ENCODE assay signal across 14 cellular contexts in genomic region chr2:46460241-46460921, GRCh38. TPM values are rescaled to one million over a fixed set of nuclear protein-coding genes. Genes with fewer than 3 reads are reported as not detected.
A peak's percentile ranks its signal among the peaks of the same experiment; 100 is the strongest.
DNase-seq lines count a peak whose midpoint lies in the region; ATAC-seq and TF ChIP-seq lines count a peak whose summit lies in the region.
"Had no signal": no experiment of that assay in that cellular context is flagged by ENCODE, and none has a peak within 500 bp of the region (broad histone marks: within the 10 kb centered on the region; RNA-seq: fewer than 3 reads in every experiment).

No MANE protein-coding gene starts in this region.

- intact Hi-C loops in IMR-90 (cut with micrococcal nuclease), result loop anchor here (2.0 kb wide), 2 partner anchors 72 to 96 kb away; no protein-coding TSS in a partner anchor

- H3K36me3 Mint-ChIP-seq in endothelial cell (ENCODE audit: low read depth, unreplicated experiment), result no peaks in the 10 kb centered on the region
- H3K36me3 Mint-ChIP-seq: CD4-positive, CD25-positive, alpha-beta regulatory T cell had no signal

- H2AK9ac ChIP-seq in IMR-90 (replicated peaks; ENCODE audit: low read depth, low read length, poor library complexity), result peak overlapping the region; percentile 71

- dilution Hi-C loops in IMR-90 (cut with HindIII; ENCODE audit: low sequenced_read_pairs, unreplicated experiment), result no loop called here

- peaks cover 12% of the 10 kb centered on the region for H3K4me1 Mint-ChIP-seq in endothelial cell (ENCODE audit: unreplicated experiment)

- 0 out of 2 replicates have a peak, but pooled peaks cover 5% of the 10 kb centered on the region for H3K9me1 ChIP-seq in IMR-90 (ENCODE audit: insufficient read depth, low read length)

- peak overlapping the region; percentile 87 for H2BK120ac ChIP-seq in IMR-90 (ENCODE audit: low read depth, low read length)

- peak overlapping the region; percentile 48 for H4K5ac ChIP-seq in IMR-90 (ENCODE audit: low read depth, low read length)

- H3K27me3 Mint-ChIP-seq in endothelial cell (ENCODE audit: unreplicated experiment), result peaks cover 2% of the 10 kb centered on the region
- H3K27me3 Mint-ChIP-seq: CD4-positive, CD25-positive, alpha-beta regulatory T cell had no signal

- H3K23ac ChIP-seq in IMR-90 (ENCODE audit: low read depth, low read length), result peak overlapping the region; percentile 40; the same call in 1 of the 2 replicates

- H4K20me1 ChIP-seq in IMR-90 (ENCODE audit: insufficient read depth, low read length), result no peaks in the 10 kb centered on the region

- 0 out of 4 replicates have a peak, but pooled peaks cover 0 to 5% of the 10 kb centered on the region in 2 experiments for H3K79me1 ChIP-seq in IMR-90 (ENCODE audit: low read depth in 1 of 2, low read length in 2 of 2)

- H2BK15ac ChIP-seq in IMR-90 (ENCODE audit: low read depth, low read length), result peak overlapping the region; percentile 75; the same call in 2 of the 3 replicates

- TF ChIP-seq CTCF in IMR-90 (conservative IDR thresholded peaks at IDR 0.05; ENCODE audit: low read depth, low read length), result no peak
- no peak for TF ChIP-seq CTCF in retinal pigment epithelial cell (conservative IDR thresholded peaks at IDR 0.05; ENCODE audit: low read depth, low read length)
- TF ChIP-seq CTCF in endothelial cell (IDR thresholded peaks at IDR 0.05; ENCODE audit: unreplicated experiment), result no peak
- TF ChIP-seq CTCF in GM13976 (IDR thresholded peaks at IDR 0.05; ENCODE audit: borderline replicate concordance, control extremely low read depth, extremely low read depth, insufficient read depth, missing control alignments), result no peak

- no peaks in the 10 kb centered on the region for H3K36me3 ChIP-seq in IMR-90 (ENCODE audit: control insufficient read depth, insufficient read depth, low read length)

- H2BK20ac ChIP-seq in IMR-90 (ENCODE audit: low read depth, low read length), result peak overlapping the region; percentile 92

- no peak overlapping the region for H3K4me3 Mint-ChIP-seq in endothelial cell (ENCODE audit: unreplicated experiment)
- H3K4me3 Mint-ChIP-seq: CD4-positive, CD25-positive, alpha-beta regulatory T cell; dendritic cell treated with granulocyte-macrophage colony-stimulating factor and Interleukin-4, amounts not matched to agents 40 ng/mL and 50 ng/mL, for 4 days had no signal

- H3K9ac ChIP-seq in IMR-90 (ENCODE audit: low read depth, low read length), result no peak overlapping the region

- H3K9me3 Mint-ChIP-seq in endothelial cell (ENCODE audit: unreplicated experiment), result no peaks in the 10 kb centered on the region
- H3K9me3 Mint-ChIP-seq: dendritic cell treated with granulocyte-macrophage colony-stimulating factor and Interleukin-4, amounts not matched to agents 40 ng/mL and 50 ng/mL, for 4 days had no signal

- peaks cover 15% of the 10 kb centered on the region for H3K4me1 ChIP-seq in IMR-90 (ENCODE audit: control insufficient read depth, insufficient read depth, low read length)

- peak overlapping the region; percentile 97 for H2AK5ac ChIP-seq in IMR-90 (ENCODE audit: low read depth, low read length)

- no peak overlapping the region for H3K27ac Mint-ChIP-seq in endothelial cell (ENCODE audit: unreplicated experiment)

- H4K8ac ChIP-seq in IMR-90 (ENCODE audit: low read depth in 2 of 2, low read length in 2 of 2), result peak overlapping the region in 1 of 2 experiments; percentile 59; a peak in 2 of 4 replicates

- H3K56ac ChIP-seq in IMR-90 (ENCODE audit: extremely low read depth, insufficient read depth, low read length), result no peak overlapping the region

- peak overlapping the region; percentile 78 for H3K4ac ChIP-seq in IMR-90 (ENCODE audit: low read depth, low read length)

- no peak for TF ChIP-seq POLR2A in IMR-90 (IDR thresholded peaks at IDR 0.05; ENCODE audit: low read depth, low read length)

- POLR2A ChIA-PET in IMR-90 (lab: Charles Lee; ENCODE audit: unreplicated experiment), result no interaction called here

- peak overlapping the region; percentile 2; the same call in 1 of the 2 replicates for H3K27ac ChIP-seq in IMR-90 (ENCODE audit: insufficient read depth, low read length)

- no TSS peak for BruUV-seq in IMR-90 (replicated peaks; lab: Mats Ljungman, UMichigan)

- no peak overlapping the region for H2BK5ac ChIP-seq in IMR-90 (ENCODE audit: low read depth, low read length, poor library complexity, severe bottlenecking)

- no peak overlapping the region for H3K4me3 ChIP-seq in IMR-90 (ENCODE audit: insufficient read depth, low read depth, low read length)
- H3K4me3 ChIP-seq in retinal pigment epithelial cell (ENCODE audit: low read length), result no peak overlapping the region

- in situ Hi-C loops in IMR-90 (cut with MboI; ENCODE audit: low sequenced_read_pairs), result no loop called here
- in situ Hi-C loops in GM13976 (cut with MboI; ENCODE audit: low sequenced_read_pairs, unreplicated experiment), result no loop called here

- peak overlapping the region; percentile 68 for H4K91ac ChIP-seq in IMR-90 (ENCODE audit: insufficient read depth, low read depth, low read length)

- no peak for TF ChIP-seq RAD21 in IMR-90 (IDR thresholded peaks at IDR 0.05; ENCODE audit: low read length)

- WGBS in IMR-90 (ENCODE audit: extremely low coverage in 2 of 2, insufficient read length in 1 of 2), 2 experiments, result 53% methylated on average over 11 of the region's 16 CpGs; no CpG with 5 or more reads in 1 of the 2 experiments

- H3K4me2 ChIP-seq in IMR-90 (ENCODE audit: low read depth, low read length), result no peak overlapping the region

- ATAC-seq in IMR-90 (ENCODE audit: low read depth) (no peak), HG02759 (IDR thresholded peaks at IDR 0.05; ENCODE audit: unreplicated experiment) (no peak), GM19463 (IDR thresholded peaks at IDR 0.05; ENCODE audit: unreplicated experiment) (no peak)

- H3K14ac ChIP-seq in IMR-90 (replicated peaks; ENCODE audit: low read depth, low read length), result peak overlapping the region; percentile 71

- CTCF ChIA-PET in IMR-90 (lab: Yijun Ruan, JAX), result interaction anchor here (0.7 to 1.1 kb wide), 2 partner anchors 97 to 291 kb away, joined by 3 read pairs; no protein-coding TSS in a partner anchor

- H3K18ac ChIP-seq in IMR-90 (ENCODE audit: low read depth, low read length), result peak overlapping the region; percentile 49

- DNase-seq in IMR-90, result no peak
- peak; percentile 46 for DNase-seq in cerebellum (ENCODE audit: low spot score)
- peak; percentile 74 for DNase-seq in left kidney (ENCODE audit: low read depth, low spot score)
- DNase-seq in retinal pigment epithelial cell (ENCODE audit: low read depth), result peak; percentile 42
- no peak for DNase-seq in endothelial cell (ENCODE audit: low spot score)
- no peak for DNase-seq in GM13976 (ENCODE audit: low spot score)
- DNase-seq: activated CD4-positive, alpha-beta T cell treated with anti-CD3 and anti-CD28 coated beads, Interleukin-2, amount 50 U/mL, for 48 hours; activated gamma-delta T cell; CD4-positive, CD25-positive, alpha-beta regulatory T cell; glutamatergic neuron; NCI-H1417 treated with DMSO at 0.1 percent for 48 hours had no signal

- H3K9me3 ChIP-seq in IMR-90 (ENCODE audit: control insufficient read depth, insufficient read depth, low read length), result no peaks in the 10 kb centered on the region

- no peaks in the 10 kb centered on the region for H3K27me3 ChIP-seq in IMR-90 (ENCODE audit: control insufficient read depth, insufficient read depth, low read length)

- H2AFZ ChIP-seq in IMR-90 (replicated peaks; ENCODE audit: low read length, poor library complexity), result peak overlapping the region; percentile 77

TF ChIP-seq in IMR-90, 13 proteins besides CTCF, POLR2A, EP300 and RAD21:
- TF ChIP-seq RCOR1 (IDR thresholded peaks at IDR 0.05; ENCODE audit: insufficient replicate concordance, low read length), result no peak
TF ChIP-seq in IMR-90: peak in this region for 0.

RNA-seq across cellular contexts. Expression of gene TMEM247, which starts 19.0 kb away (rescaled TPM):
- total RNA-seq in IMR-90 (2012; rRNA removed) (not detected in 2 replicates), cerebellum (not detected), endothelial cell (ENCODE audit: unreplicated experiment) (not detected)
- polyA plus RNA-seq in IMR-90 (2012; rRNA removed), result not detected in 2 replicates
- polyA plus RNA-seq in IMR-90 (2012; cell fraction: cytosol; rRNA removed), result not detected in 2 replicates
- polyA plus RNA-seq in IMR-90 (2012; cell fraction: nucleus; rRNA removed; ENCODE audit: low replicate concordance), result not detected in 2 replicates
- total RNA-seq: CD4-positive, CD25-positive, alpha-beta regulatory T cell had no signal
- polyA plus RNA-seq: CD4-positive, CD25-positive, alpha-beta regulatory T cell had no signal

Comparison
In these comparisons a context has a peak if more than half of its experiments do, and no peak if none do; other contexts are left out.
1. DNase-seq: peak in cerebellum (single experiment), left kidney (single experiment) and retinal pigment epithelial cell (single experiment); none in IMR-90 (single experiment), endothelial cell (single experiment) and GM13976 (single experiment).